Comparison of ENCODE assay signal across 32 cellular contexts in genomic region chr1:160137216-160137862, GRCh38. TPM values are rescaled to one million over a fixed set of nuclear protein-coding genes. Genes with fewer than 3 reads are reported as not detected.
DNase-seq lines count a peak whose midpoint lies in the region; ATAC-seq and TF ChIP-seq lines count a peak whose summit lies in the region.
"Had no signal": no experiment of that assay in that cellular context is flagged by ENCODE, and none has a peak within 500 bp of the region (broad histone marks: within the 10 kb centered on the region; RNA-seq: fewer than 3 reads in every experiment).

No MANE protein-coding gene starts in this region.

- intact Hi-C loops in dorsolateral prefrontal cortex (cut with DNase I) (no loop called here), psoas muscle (cut with DNase I) (no loop called here)

- peak; percentile 59 to 66 (median 62) for ATAC-seq in psoas muscle
- ATAC-seq: effector memory CD8-positive, alpha-beta T cell; GM12878 had no signal

- DNase-seq in COR-L47 (lab: John Stamatoyannopoulos, UW) (peak; percentile 57), NCI-H2171 (lab: John Stamatoyannopoulos, UW) (peak; percentile 57), dorsolateral prefrontal cortex (peak in 1 of 10 donors; percentile 74), psoas muscle (no peak), amygdala (lab: John Stamatoyannopoulos, UW) (no peak)
- no peak for DNase-seq in activated naive CD4-positive, alpha-beta T cell (lab: John Stamatoyannopoulos, UW)
- no peak for DNase-seq in central memory CD4-positive, alpha-beta T cell
- no peak for DNase-seq in stimulated activated CD4-positive, alpha-beta T cell treated with anti-CD3 and anti-CD28 coated beads, Interleukin-4, amount 100 ng/mL, for 1 hour
- DNase-seq: activated B cell treated with CpG ODN at 0.5 μM for 24 hours; activated CD4-positive, alpha-beta memory T cell treated with anti-CD3 and anti-CD28 coated beads, Interleukin-2, amount 10 ng/mL, durations not matched to agents 7 days and 5 days; activated naive CD8-positive, alpha-beta T cell treated with anti-CD3 and anti-CD28 coated beads for 36 hours; BE2C; brain microvascular endothelial cell; colonic mucosa; DND-41; effector memory CD8-positive, alpha-beta T cell; H9; kidney glomerular epithelial cell; NCI-H1436 treated with DMSO at 0.1 percent for 48 hours; OCI-M1; SHP77; stimulated activated CD4-positive, alpha-beta T cell treated with anti-CD3 and anti-CD28 coated beads, Interleukin-2, amount 100 ng/mL, for 24 hours; T1000 had no signal

- H3K27ac ChIP-seq in dorsolateral prefrontal cortex (peak overlapping the region in 39 of 59 donors; percentile 3 to 79 (median 42)), psoas muscle (peak overlapping the region; percentile 75)
- H3K27ac ChIP-seq: brain microvascular endothelial cell, colonic mucosa, KMS-11 had no signal

- no peaks in the 10 kb centered on the region for H3K9me3 ChIP-seq in psoas muscle
- H3K9me3 ChIP-seq: BE2C, colonic mucosa had no signal

- TF ChIP-seq CTCF in dorsolateral prefrontal cortex (IDR thresholded peaks at IDR 0.05 in 54 of 56, conservative IDR thresholded peaks at IDR 0.05 in 2 of 56; ENCODE audit: low read depth in 1 of 56, partially characterized antibody in 56 of 56) (no peak), psoas muscle (IDR thresholded peaks at IDR 0.05) (no peak)

- H3K36me3 ChIP-seq in psoas muscle (ENCODE audit: insufficient read depth in 1 of 2, low read depth in 1 of 2), result peaks cover 0 to 97% of the 10 kb centered on the region in 2 donors
- H3K36me3 ChIP-seq: BE2C, brain microvascular endothelial cell, colonic mucosa had no signal

- no peak overlapping the region for H3K4me3 ChIP-seq in dorsolateral prefrontal cortex
- H3K4me3 ChIP-seq in psoas muscle, result no peak overlapping the region
- H3K4me3 ChIP-seq: colonic mucosa, GM12878, smooth muscle cell had no signal

- no peaks in the 10 kb centered on the region for H3K27me3 ChIP-seq in dorsolateral prefrontal cortex
- H3K27me3 ChIP-seq in psoas muscle (ENCODE audit: insufficient read depth in 3 of 3, low read length in 2 of 3), result no peaks in the 10 kb centered on the region
- H3K27me3 ChIP-seq: brain microvascular endothelial cell, colonic mucosa had no signal

- WGBS in psoas muscle, 3 donors, result 45 to 74% (median 54%) methylated on average over 8 of the region's 8 CpGs

- peaks cover 44% of the 10 kb centered on the region for H3K4me1 ChIP-seq in psoas muscle
- H3K4me1 ChIP-seq: BE2C, colonic mucosa had no signal

RNA-seq across cellular contexts. Expression of gene ATP1A4, which starts 14.1 kb away (rescaled TPM):
- total RNA-seq in dorsolateral prefrontal cortex (1 to 10 TPM in 93 of 120 experiments, under 1 TPM in 27; 0.29 to 8.7 (median 1.7) TPM), psoas muscle (1 to 10 TPM in 1 of 4 donors, under 1 TPM in 3; 0.07 to 2.0 (median 0.38) TPM)
- polyA plus RNA-seq in psoas muscle, result 1 to 10 TPM in 1 of 3 donors, under 1 TPM in 2; 0.03 to 1.3 (median 0.13) TPM
- total RNA-seq: activated B cell treated with CpG ODN at 0.5 μM for 24 hours; activated naive CD8-positive, alpha-beta T cell treated with anti-CD3 and anti-CD28 coated beads for 36 hours; colonic mucosa; frontal cortex; lung microvascular endothelial cell; pulmonary artery endothelial cell; smooth muscle cell had no signal
- polyA plus RNA-seq: smooth muscle cell had no signal

RNA-seq across cellular contexts. Expression of gene ATP1A2, which starts 21.8 kb away (rescaled TPM):
- total RNA-seq in dorsolateral prefrontal cortex, result 1,000 to 10,000 TPM in 6 of 120 experiments, 100 to 1,000 TPM in 114; 289 to 1,943 (median 637) TPM
- total RNA-seq in psoas muscle, result 1,000 to 10,000 TPM in 1 of 4 donors, 100 to 1,000 TPM in 3; 523 to 1,040 (median 587) TPM
- 100 to 1,000 TPM in 2 of 3 donors, 10 to 100 TPM in 1; 52.5 to 194 (median 162) TPM for polyA plus RNA-seq in psoas muscle
- total RNA-seq: activated B cell treated with CpG ODN at 0.5 μM for 24 hours; activated CD4-positive, alpha-beta memory T cell treated with anti-CD3 and anti-CD28 coated beads, Interleukin-2, amount 10 ng/mL, durations not matched to agents 7 days and 5 days; activated naive CD8-positive, alpha-beta T cell treated with anti-CD3 and anti-CD28 coated beads for 36 hours; activated T-helper 2 cell treated with anti-CD3 and anti-CD28 coated beads, Interferon-gamma antibody, Interleukin-2, Interleukin-4, amounts not matched to agents 10 μg/mL and 5 μg/mL and 100 μg/mL, durations not matched to agents 14 hours and 24 hours and 36 hours; GM12878; lung microvascular endothelial cell; pulmonary artery endothelial cell; smooth muscle cell had no signal
- polyA plus RNA-seq: smooth muscle cell had no signal

RNA-seq across cellular contexts. Expression of gene IGSF8, which starts 38.9 kb away (rescaled TPM):
- total RNA-seq in dorsolateral prefrontal cortex (100 to 1,000 TPM; 106 to 269 (median 187) TPM), psoas muscle (1 to 10 TPM; 4.3 to 8.6 (median 6.4) TPM)
- 1 to 10 TPM; 4.9 to 6.5 (median 6.4) TPM for polyA plus RNA-seq in psoas muscle

RNA-seq across cellular contexts. Expression of gene CASQ1, which starts 53.0 kb away (rescaled TPM):
- total RNA-seq in dorsolateral prefrontal cortex (10 to 100 TPM in 94 of 120 experiments, 1 to 10 TPM in 26; 4.3 to 31.5 (median 14.0) TPM), psoas muscle (100 to 1,000 TPM; 399 to 903 (median 583) TPM)
- polyA plus RNA-seq in psoas muscle, result 100 to 1,000 TPM; 171 to 412 (median 329) TPM
- total RNA-seq: activated B cell treated with CpG ODN at 0.5 μM for 24 hours; activated naive CD8-positive, alpha-beta T cell treated with anti-CD3 and anti-CD28 coated beads for 36 hours; colonic mucosa; lung microvascular endothelial cell; pulmonary artery endothelial cell had no signal
- polyA plus RNA-seq: smooth muscle cell had no signal

RNA-seq across cellular contexts. Expression of gene KCNJ9, which starts 56.0 kb away (rescaled TPM):
- total RNA-seq in dorsolateral prefrontal cortex (100 to 1,000 TPM in 76 of 120 experiments, 10 to 100 TPM in 44; 68.4 to 189 (median 105) TPM), psoas muscle (not detected)
- polyA plus RNA-seq in psoas muscle, result under 1 TPM in 2 of 3 donors, not detected in 1; 0.01 to 0.04 TPM
- total RNA-seq: activated B cell treated with CpG ODN at 0.5 μM for 24 hours; activated CD4-positive, alpha-beta memory T cell treated with anti-CD3 and anti-CD28 coated beads, Interleukin-2, amount 10 ng/mL, durations not matched to agents 7 days and 5 days; activated T-helper 2 cell treated with anti-CD3 and anti-CD28 coated beads, Interferon-gamma antibody, Interleukin-2, Interleukin-4, amounts not matched to agents 10 μg/mL and 5 μg/mL and 100 μg/mL, durations not matched to agents 14 hours and 24 hours and 36 hours; GM12878; lung microvascular endothelial cell; pulmonary artery endothelial cell; smooth muscle cell; ureter had no signal
- polyA plus RNA-seq: esophagus, smooth muscle cell had no signal

Comparison
In these comparisons a context has a peak if more than half of its experiments do, and no peak if none do; other contexts are left out.
1. DNase-seq: peak in COR-L47 (single experiment) and NCI-H2171 (single experiment); none in psoas muscle (0 of 2), amygdala (0 of 56), activated naive CD4-positive, alpha-beta T cell (0 of 4), central memory CD4-positive, alpha-beta T cell (single experiment) and stimulated activated CD4-positive, alpha-beta T cell treated with anti-CD3 and anti-CD28 coated beads, Interleukin-4, amount 100 ng/mL, for 1 hour (single experiment).
2. RNA of gene IGSF8, which starts 38.9 kb away (total RNA-seq): 106 to 269 TPM in dorsolateral prefrontal cortex; 4.3 to 8.6 TPM in psoas muscle; every median in the first group is over 10 times any median in the second.